Comparison of ENCODE assay signal across 27 cellular contexts in the genomic region with DNA sequence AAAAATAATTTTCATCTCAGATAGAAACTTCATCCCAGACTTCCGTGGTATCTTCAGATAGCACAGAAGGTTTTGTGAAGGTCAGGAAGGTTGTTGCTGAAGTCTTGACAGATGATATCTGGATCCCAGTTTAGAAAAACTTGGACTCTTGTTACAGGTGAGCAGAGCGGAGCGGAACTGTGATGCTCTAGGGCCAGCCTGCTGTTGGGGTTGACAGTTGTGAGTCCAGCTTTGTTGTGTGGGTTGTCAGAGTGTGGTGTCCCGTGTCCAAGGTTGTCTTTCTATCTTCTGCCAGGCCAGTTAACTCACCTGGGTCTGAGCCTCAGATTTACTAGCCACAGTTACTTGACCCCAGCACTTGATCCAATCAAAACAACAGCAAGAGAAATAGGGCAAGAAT. TPM values are rescaled to one million over a fixed set of nuclear protein-coding genes. Genes with fewer than 3 reads are reported as not detected.
DNase-seq lines count a peak whose midpoint lies in the region; ATAC-seq, FAIRE-seq and TF ChIP-seq lines count a peak whose summit lies in the region.
"Had no signal": no experiment of that assay in that cellular context is flagged by ENCODE, and none has a peak within 500 bp of the region (broad histone marks: within the 10 kb centered on the region; RNA-seq: fewer than 3 reads in every experiment).

No MANE protein-coding gene starts in this region.

- H3K36me3 ChIP-seq in BLaER1 (no peaks in the 10 kb centered on the region), uterus (no peaks in the 10 kb centered on the region)

- ATAC-seq in HG03342 (IDR thresholded peaks at IDR 0.05; ENCODE audit: unreplicated experiment): peak; percentile 0
- ATAC-seq: HCT116; naive thymus-derived CD4-positive, alpha-beta T cell had no signal

- peaks cover 48% of the 10 kb centered on the region for H4K20me1 ChIP-seq in BLaER1

- intact Hi-C loops in uterus (cut with DNase I; ENCODE audit: low total_unique reads): no loop called here

- H3K4me3 ChIP-seq in BLaER1 (no peak overlapping the region), uterus (no peak overlapping the region)
- H3K4me3 ChIP-seq: skin epidermis had no signal

- H3K9me3 ChIP-seq in BLaER1: no peaks in the 10 kb centered on the region
- no peaks in the 10 kb centered on the region for H3K9me3 ChIP-seq in uterus

- DNase-seq in GM12892 (ENCODE audit: insufficient read length) (no peak), left kidney (ENCODE audit: low read depth, low spot score) (peak; percentile 66), uterus (no peak), pons (ENCODE audit: low spot score) (no peak), 8988T (no peak), hepatic stellate cell (ENCODE audit: low spot score) (no peak)
- DNase-seq: activated CD4-positive, alpha-beta memory T cell treated with anti-CD3 and anti-CD28 coated beads, Interleukin-2, amount 10 ng/mL, durations not matched to agents 7 days and 5 days; activated naive CD8-positive, alpha-beta T cell treated with anti-CD3 and anti-CD28 coated beads for 36 hours; AML-193; COR-L47; DMS79; kidney glomerular epithelial cell; naive thymus-derived CD4-positive, alpha-beta T cell; NCI-H1105 treated with DMSO at 0.1 percent for 48 hours; NCI-H2081; NCI-H345; NCI-H774; occipital lobe; Right ventricle myocardium superior; stimulated activated CD4-positive, alpha-beta T cell treated with anti-CD3 and anti-CD28 coated beads, Interleukin-1b, Interleukin-23, amount 100 ng/mL, for 48 hours; T1000 had no signal

- H3K4me1 ChIP-seq in BLaER1 (peaks cover 83% of the 10 kb centered on the region), uterus (no peaks in the 10 kb centered on the region)

- no peak for TF ChIP-seq CTCF in uterus (IDR thresholded peaks at IDR 0.05)

- H3K4me2 ChIP-seq in BLaER1: peak overlapping the region; percentile 95

- FAIRE-seq in GM12892 (lab: Jason Lieb, UNC): peak; percentile 33
- FAIRE-seq: A204.1, astrocyte had no signal

- no peak overlapping the region for H3K27ac ChIP-seq in BLaER1
- no peak overlapping the region for H3K27ac ChIP-seq in uterus
- H3K27ac ChIP-seq: skin epidermis had no signal

- 0 out of 2 replicates have a peak, but pooled peaks cover 11% of the 10 kb centered on the region for H3K27me3 ChIP-seq in BLaER1
- H3K27me3 ChIP-seq in uterus: no peaks in the 10 kb centered on the region

- H3K9ac ChIP-seq in BLaER1: no peak overlapping the region

- TF ChIP-seq POLR2A in GM12892 (IDR thresholded peaks at IDR 0.05; ENCODE audit: low read depth, low read length): no peak
- TF ChIP-seq POLR2A in uterus (IDR thresholded peaks at IDR 0.05): no peak

RNA-seq across cellular contexts. Expression of a gene that starts 3.9 kb away (rescaled TPM):
- polyA plus RNA-seq in GM12892 (2012; ENCODE audit: missing spikeins): 91.6 TPM
- total RNA-seq in uterus: 100 to 1,000 TPM in 1 of 4 donors, 10 to 100 TPM in 2, 1 to 10 TPM in 1; 7.1 to 113 (median 20.9) TPM

RNA-seq across cellular contexts. Expression of a gene that starts 9.5 kb away (rescaled TPM):
- 33.4 TPM for polyA plus RNA-seq in GM12892 (2012; ENCODE audit: missing spikeins)
- 10 to 100 TPM; 20.9 to 63.1 (median 42.0) TPM for total RNA-seq in uterus
